ENCODE assay signal across 17 cellular contexts in genomic region chr6:89662659-89663223, GRCh38.
"Had no signal": no experiment of that assay in that cellular context is flagged by ENCODE, and none has a peak within 500 bp of the region (broad histone marks: within the 10 kb centered on the region; RNA-seq: fewer than 3 reads in every experiment).

No MANE protein-coding gene starts in this region.

- H3K4me1 ChIP-seq: left lung had no signal

- H3K27ac ChIP-seq: cardiac muscle cell, left lung, neutrophil, thoracic aorta had no signal

- H3K4me2 ChIP-seq: SK-N-SH, smooth muscle cell had no signal

- ATAC-seq: esophagus mucosa, left lung, natural killer cell had no signal

- H3K27me3 ChIP-seq: cardiac muscle cell, left lung, neutrophil had no signal

- H3K9ac ChIP-seq: SK-N-SH had no signal

- H3K9me3 ChIP-seq: left lung, neutrophil, SK-N-SH, thoracic aorta had no signal

- DNase-seq: activated CD4-positive, alpha-beta T cell treated with anti-CD3 and anti-CD28 coated beads, Interleukin-2, amount 50 U/mL, for 48 hours; activated CD4-positive, CD25-positive, alpha-beta regulatory T cell treated with anti-CD3 and anti-CD28 coated beads, Interleukin-2, amount 50 U/mL, for 72 hours; activated CD8-positive, alpha-beta memory T cell treated with anti-CD3 and anti-CD28 coated beads, Interleukin-2, amount 50 U/mL, for 4 hours; activated naive CD4-positive, alpha-beta T cell treated with anti-CD3 and anti-CD28 coated beads for 36 hours; hippocampal formation; left lung; mammary epithelial cell; natural killer cell; SK-N-SH; T-helper 1 cell; T1000 had no signal

- H3K27ac Mint-ChIP-seq: activated naive CD4-positive, alpha-beta T cell treated with anti-CD3 and anti-CD28 coated beads for 36 hours; natural killer cell had no signal

- FAIRE-seq: keratinocyte had no signal

- H3K9me2 ChIP-seq: SK-N-SH had no signal

- H3K9me3 Mint-ChIP-seq: activated naive CD4-positive, alpha-beta T cell treated with anti-CD3 and anti-CD28 coated beads for 36 hours; natural killer cell had no signal

- H3K4me1 Mint-ChIP-seq: natural killer cell had no signal

- H3K4me3 ChIP-seq: cardiac muscle cell, left lung, smooth muscle cell, thoracic aorta had no signal

- H3K4me3 Mint-ChIP-seq: activated naive CD4-positive, alpha-beta T cell treated with anti-CD3 and anti-CD28 coated beads for 36 hours; natural killer cell had no signal
